ENCODE assay signal across 1 cellular context in the genomic region with DNA sequence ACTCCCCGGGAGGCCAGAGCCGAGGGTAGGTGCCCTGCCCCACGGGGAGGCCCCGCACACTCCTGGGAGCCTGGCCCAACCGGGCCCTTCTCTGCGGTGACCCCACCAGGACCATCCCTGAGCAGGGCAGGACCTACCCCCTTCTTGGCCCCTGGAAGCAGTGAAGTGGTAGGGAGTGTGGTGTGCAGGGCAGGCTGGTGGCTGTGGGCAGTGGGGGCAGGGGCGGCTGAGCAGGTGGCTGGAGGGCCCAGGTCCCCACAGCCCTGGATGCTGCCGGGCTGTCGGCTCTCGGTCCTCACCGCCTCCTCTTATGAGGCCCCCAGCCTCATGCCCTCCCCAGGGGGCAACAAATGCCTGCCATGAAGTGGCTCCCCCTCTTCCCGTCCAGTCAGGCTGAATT.
TF ChIP-seq lines count a peak whose summit lies in the region.

No MANE protein-coding gene starts in this region.

TF ChIP-seq in HEK293, 187 proteins besides CTCF, POLR2A, EP300 and RAD21:
- TF ChIP-seq ZFHX2 (tag by site-specific recombination; conservative IDR thresholded peaks at IDR 0.05) (no peak), ZNF394 (tag by site-specific recombination; IDR thresholded peaks at IDR 0.05; ENCODE audit: borderline replicate concordance) (no peak), ZNF558 (tag by site-specific recombination; IDR thresholded peaks at IDR 0.05) (no peak), OVOL3 (tag by site-specific recombination; IDR thresholded peaks at IDR 0.05) (no peak), ZFP41 (tag by site-specific recombination; IDR thresholded peaks at IDR 0.05; ENCODE audit: borderline replicate concordance) (no peak), ZNF549 (tag by site-specific recombination; IDR thresholded peaks at IDR 0.05) (no peak), SP3 (tag by site-specific recombination; IDR thresholded peaks at IDR 0.05) (no peak), ZNF24 (tag by site-specific recombination; IDR thresholded peaks at IDR 0.05) (no peak), GLIS1 (tag by site-specific recombination; IDR thresholded peaks at IDR 0.05) (peak; percentile 26; the same call in 1 of the 2 replicates), ZNF266 (tag by site-specific recombination; IDR thresholded peaks at IDR 0.05; ENCODE audit: low read depth) (no peak), ZNF596 (tag by site-specific recombination; IDR thresholded peaks at IDR 0.05) (no peak), ZNF391 (tag by site-specific recombination; IDR thresholded peaks at IDR 0.05; ENCODE audit: borderline replicate concordance, low read depth) (no peak), GLI4 (tag by site-specific recombination; IDR thresholded peaks at IDR 0.05) (no peak), SP7 (tag by site-specific recombination; IDR thresholded peaks at IDR 0.05) (no peak), ZSCAN16 (tag by site-specific recombination; IDR thresholded peaks at IDR 0.05) (no peak), ZNF600 (tag by site-specific recombination; IDR thresholded peaks at IDR 0.05) (peak; percentile 40; the same call in 1 of the 2 replicates), GLI2 (tag by site-specific recombination; IDR thresholded peaks at IDR 0.05; ENCODE audit: borderline replicate concordance, low read depth) (no peak), ZBTB1 (tag by site-specific recombination; IDR thresholded peaks at IDR 0.05) (no peak), ZNF19 (tag by site-specific recombination; IDR thresholded peaks at IDR 0.05; ENCODE audit: low read depth) (no peak), EGR2 (tag by site-specific recombination; IDR thresholded peaks at IDR 0.05; ENCODE audit: low read depth) (no peak), GLIS2 (tag by site-specific recombination; IDR thresholded peaks at IDR 0.05) (peak; percentile 49), ZNF223 (tag by site-specific recombination; IDR thresholded peaks at IDR 0.05) (no peak), ZIC2 (tag by site-specific recombination; IDR thresholded peaks at IDR 0.05) (0 out of 2 replicates have a peak, but pooled peaks have one; percentile 8), ZNF416 (tag by site-specific recombination; IDR thresholded peaks at IDR 0.05) (no peak)
- TF ChIP-seq, protein P1, sequence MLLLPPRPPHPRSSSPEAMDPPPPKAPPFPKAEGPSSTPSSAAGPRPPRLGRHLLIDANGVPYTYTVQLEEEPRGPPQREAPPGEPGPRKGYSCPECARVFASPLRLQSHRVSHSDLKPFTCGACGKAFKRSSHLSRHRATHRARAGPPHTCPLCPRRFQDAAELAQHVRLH (tag by site-specific recombination; IDR thresholded peaks at IDR 0.05) = no peak
- TF ChIP-seq, protein P2, sequence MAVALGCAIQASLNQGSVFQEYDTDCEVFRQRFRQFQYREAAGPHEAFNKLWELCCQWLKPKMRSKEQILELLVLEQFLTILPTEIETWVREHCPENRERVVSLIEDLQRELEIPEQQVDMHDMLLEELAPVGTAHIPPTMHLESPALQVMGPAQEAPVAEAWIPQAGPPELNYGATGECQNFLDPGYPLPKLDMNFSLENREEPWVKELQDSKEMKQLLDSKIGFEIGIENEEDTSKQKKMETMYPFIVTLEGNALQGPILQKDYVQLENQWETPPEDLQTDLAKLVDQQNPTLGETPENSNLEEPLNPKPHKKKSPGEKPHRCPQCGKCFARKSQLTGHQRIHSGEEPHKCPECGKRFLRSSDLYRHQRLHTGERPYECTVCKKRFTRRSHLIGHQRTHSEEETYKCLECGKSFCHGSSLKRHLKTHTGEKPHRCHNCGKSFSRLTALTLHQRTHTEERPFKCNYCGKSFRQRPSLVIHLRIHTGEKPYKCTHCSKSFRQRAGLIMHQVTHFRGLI (tag by site-specific recombination; IDR thresholded peaks at IDR 0.05) = no peak
- TF ChIP-seq, protein P3, sequence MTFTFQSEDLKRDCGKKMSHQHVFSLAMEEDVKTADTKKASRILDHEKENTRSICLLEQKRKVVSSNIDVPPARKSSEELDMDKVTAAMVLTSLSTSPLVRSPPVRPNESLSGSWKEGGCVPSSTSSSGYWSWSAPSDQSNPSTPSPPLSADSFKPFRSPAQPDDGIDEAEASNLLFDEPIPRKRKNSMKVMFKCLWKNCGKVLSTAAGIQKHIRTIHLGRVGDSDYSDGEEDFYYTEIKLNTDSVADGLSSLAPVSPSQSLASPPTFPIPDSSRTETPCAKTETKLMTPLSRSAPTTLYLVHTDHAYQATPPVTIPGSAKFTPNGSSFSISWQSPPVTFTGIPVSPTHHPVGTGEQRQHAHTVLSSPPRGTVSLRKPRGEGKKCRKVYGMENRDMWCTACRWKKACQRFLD (tag by site-specific recombination; IDR thresholded peaks at IDR 0.05) = no peak
- TF ChIP-seq, protein P4, sequence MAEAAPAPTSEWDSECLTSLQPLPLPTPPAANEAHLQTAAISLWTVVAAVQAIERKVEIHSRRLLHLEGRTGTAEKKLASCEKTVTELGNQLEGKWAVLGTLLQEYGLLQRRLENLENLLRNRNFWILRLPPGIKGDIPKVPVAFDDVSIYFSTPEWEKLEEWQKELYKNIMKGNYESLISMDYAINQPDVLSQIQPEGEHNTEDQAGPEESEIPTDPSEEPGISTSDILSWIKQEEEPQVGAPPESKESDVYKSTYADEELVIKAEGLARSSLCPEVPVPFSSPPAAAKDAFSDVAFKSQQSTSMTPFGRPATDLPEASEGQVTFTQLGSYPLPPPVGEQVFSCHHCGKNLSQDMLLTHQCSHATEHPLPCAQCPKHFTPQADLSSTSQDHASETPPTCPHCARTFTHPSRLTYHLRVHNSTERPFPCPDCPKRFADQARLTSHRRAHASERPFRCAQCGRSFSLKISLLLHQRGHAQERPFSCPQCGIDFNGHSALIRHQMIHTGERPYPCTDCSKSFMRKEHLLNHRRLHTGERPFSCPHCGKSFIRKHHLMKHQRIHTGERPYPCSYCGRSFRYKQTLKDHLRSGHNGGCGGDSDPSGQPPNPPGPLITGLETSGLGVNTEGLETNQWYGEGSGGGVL (tag by site-specific recombination; IDR thresholded peaks at IDR 0.05) = no peak
- TF ChIP-seq, protein P5, sequence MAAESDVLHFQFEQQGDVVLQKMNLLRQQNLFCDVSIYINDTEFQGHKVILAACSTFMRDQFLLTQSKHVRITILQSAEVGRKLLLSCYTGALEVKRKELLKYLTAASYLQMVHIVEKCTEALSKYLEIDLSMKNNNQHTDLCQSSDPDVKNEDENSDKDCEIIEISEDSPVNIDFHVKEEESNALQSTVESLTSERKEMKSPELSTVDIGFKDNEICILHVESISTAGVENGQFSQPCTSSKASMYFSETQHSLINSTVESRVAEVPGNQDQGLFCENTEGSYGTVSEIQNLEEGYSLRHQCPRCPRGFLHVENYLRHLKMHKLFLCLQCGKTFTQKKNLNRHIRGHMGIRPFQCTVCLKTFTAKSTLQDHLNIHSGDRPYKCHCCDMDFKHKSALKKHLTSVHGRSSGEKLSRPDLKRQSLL (tag by site-specific recombination; IDR thresholded peaks at IDR 0.05) = no peak
- TF ChIP-seq, protein P6, sequence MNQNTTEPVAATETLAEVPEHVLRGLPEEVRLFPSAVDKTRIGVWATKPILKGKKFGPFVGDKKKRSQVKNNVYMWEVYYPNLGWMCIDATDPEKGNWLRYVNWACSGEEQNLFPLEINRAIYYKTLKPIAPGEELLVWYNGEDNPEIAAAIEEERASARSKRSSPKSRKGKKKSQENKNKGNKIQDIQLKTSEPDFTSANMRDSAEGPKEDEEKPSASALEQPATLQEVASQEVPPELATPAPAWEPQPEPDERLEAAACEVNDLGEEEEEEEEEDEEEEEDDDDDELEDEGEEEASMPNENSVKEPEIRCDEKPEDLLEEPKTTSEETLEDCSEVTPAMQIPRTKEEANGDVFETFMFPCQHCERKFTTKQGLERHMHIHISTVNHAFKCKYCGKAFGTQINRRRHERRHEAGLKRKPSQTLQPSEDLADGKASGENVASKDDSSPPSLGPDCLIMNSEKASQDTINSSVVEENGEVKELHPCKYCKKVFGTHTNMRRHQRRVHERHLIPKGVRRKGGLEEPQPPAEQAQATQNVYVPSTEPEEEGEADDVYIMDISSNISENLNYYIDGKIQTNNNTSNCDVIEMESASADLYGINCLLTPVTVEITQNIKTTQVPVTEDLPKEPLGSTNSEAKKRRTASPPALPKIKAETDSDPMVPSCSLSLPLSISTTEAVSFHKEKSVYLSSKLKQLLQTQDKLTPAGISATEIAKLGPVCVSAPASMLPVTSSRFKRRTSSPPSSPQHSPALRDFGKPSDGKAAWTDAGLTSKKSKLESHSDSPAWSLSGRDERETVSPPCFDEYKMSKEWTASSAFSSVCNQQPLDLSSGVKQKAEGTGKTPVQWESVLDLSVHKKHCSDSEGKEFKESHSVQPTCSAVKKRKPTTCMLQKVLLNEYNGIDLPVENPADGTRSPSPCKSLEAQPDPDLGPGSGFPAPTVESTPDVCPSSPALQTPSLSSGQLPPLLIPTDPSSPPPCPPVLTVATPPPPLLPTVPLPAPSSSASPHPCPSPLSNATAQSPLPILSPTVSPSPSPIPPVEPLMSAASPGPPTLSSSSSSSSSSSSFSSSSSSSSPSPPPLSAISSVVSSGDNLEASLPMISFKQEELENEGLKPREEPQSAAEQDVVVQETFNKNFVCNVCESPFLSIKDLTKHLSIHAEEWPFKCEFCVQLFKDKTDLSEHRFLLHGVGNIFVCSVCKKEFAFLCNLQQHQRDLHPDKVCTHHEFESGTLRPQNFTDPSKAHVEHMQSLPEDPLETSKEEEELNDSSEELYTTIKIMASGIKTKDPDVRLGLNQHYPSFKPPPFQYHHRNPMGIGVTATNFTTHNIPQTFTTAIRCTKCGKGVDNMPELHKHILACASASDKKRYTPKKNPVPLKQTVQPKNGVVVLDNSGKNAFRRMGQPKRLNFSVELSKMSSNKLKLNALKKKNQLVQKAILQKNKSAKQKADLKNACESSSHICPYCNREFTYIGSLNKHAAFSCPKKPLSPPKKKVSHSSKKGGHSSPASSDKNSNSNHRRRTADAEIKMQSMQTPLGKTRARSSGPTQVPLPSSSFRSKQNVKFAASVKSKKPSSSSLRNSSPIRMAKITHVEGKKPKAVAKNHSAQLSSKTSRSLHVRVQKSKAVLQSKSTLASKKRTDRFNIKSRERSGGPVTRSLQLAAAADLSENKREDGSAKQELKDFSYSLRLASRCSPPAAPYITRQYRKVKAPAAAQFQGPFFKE (tag by site-specific recombination; IDR thresholded peaks at IDR 0.05; ENCODE audit: borderline replicate concordance) = no peak
- TF ChIP-seq, protein P7, sequence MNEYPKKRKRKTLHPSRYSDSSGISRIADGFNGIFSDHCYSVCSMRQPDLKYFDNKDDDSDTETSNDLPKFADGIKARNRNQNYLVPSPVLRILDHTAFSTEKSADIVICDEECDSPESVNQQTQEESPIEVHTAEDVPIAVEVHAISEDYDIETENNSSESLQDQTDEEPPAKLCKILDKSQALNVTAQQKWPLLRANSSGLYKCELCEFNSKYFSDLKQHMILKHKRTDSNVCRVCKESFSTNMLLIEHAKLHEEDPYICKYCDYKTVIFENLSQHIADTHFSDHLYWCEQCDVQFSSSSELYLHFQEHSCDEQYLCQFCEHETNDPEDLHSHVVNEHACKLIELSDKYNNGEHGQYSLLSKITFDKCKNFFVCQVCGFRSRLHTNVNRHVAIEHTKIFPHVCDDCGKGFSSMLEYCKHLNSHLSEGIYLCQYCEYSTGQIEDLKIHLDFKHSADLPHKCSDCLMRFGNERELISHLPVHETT (tag by site-specific recombination; IDR thresholded peaks at IDR 0.05) = no peak
- TF ChIP-seq, protein P8, sequence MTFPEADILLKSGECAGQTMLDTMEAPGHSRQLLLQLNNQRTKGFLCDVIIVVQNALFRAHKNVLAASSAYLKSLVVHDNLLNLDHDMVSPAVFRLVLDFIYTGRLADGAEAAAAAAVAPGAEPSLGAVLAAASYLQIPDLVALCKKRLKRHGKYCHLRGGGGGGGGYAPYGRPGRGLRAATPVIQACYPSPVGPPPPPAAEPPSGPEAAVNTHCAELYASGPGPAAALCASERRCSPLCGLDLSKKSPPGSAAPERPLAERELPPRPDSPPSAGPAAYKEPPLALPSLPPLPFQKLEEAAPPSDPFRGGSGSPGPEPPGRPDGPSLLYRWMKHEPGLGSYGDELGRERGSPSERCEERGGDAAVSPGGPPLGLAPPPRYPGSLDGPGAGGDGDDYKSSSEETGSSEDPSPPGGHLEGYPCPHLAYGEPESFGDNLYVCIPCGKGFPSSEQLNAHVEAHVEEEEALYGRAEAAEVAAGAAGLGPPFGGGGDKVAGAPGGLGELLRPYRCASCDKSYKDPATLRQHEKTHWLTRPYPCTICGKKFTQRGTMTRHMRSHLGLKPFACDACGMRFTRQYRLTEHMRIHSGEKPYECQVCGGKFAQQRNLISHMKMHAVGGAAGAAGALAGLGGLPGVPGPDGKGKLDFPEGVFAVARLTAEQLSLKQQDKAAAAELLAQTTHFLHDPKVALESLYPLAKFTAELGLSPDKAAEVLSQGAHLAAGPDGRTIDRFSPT (tag by site-specific recombination; IDR thresholded peaks at IDR 0.05) = no peak
